Comparison of ENCODE assay signal across 1 cellular context in genomic region chr6:37777272-37777736, GRCh38.
TF ChIP-seq lines count a peak whose summit lies in the region.

No MANE protein-coding gene starts in this region.

TF ChIP-seq in H1, 55 proteins besides CTCF, POLR2A, EP300 and RAD21:
- TF ChIP-seq TAF1 (IDR thresholded peaks at IDR 0.05; ENCODE audit: low read depth, low read length) (0 out of 2 replicates have a peak, but pooled peaks have one; percentile 17), HDAC6 (IDR thresholded peaks at IDR 0.05; ENCODE audit: low read depth, low read length) (no peak), MAX (IDR thresholded peaks at IDR 0.05) (peak; percentile 60; the same call in 1 of the 2 replicates), TEAD4 (IDR thresholded peaks at IDR 0.05; ENCODE audit: low read depth, low read length) (no peak)
